20 cellular contexts compared by ENCODE assay signal in genomic region chr10:110344622-110345021, GRCh38. TPM values are rescaled to one million over a fixed set of nuclear protein-coding genes. Genes with fewer than 3 reads are reported as not detected.
DNase-seq lines count a peak whose midpoint lies in the region; TF ChIP-seq lines count a peak whose summit lies in the region.
"Had no signal": no experiment of that assay in that cellular context is flagged by ENCODE, and none has a peak within 500 bp of the region (broad histone marks: within the 10 kb centered on the region; RNA-seq: fewer than 3 reads in every experiment).

No MANE protein-coding gene starts in this region.

- TF ChIP-seq CTCF in esophagus muscularis mucosa (IDR thresholded peaks at IDR 0.05): no peak

- H3K4me3 ChIP-seq in esophagus muscularis mucosa: no peak overlapping the region
- H3K4me3 ChIP-seq: HAP-1, SJSA1, tibial artery had no signal

- no peak for TF ChIP-seq POLR2A in esophagus muscularis mucosa (IDR thresholded peaks at IDR 0.05; ENCODE audit: low read depth)

- H3K27me3 ChIP-seq in esophagus muscularis mucosa: no peaks in the 10 kb centered on the region
- H3K27me3 ChIP-seq: SJSA1 had no signal

- no peaks in the 10 kb centered on the region for H3K9me3 ChIP-seq in esophagus muscularis mucosa
- H3K9me3 ChIP-seq: HAP-1, SJSA1, tibial artery had no signal

- H3K4me1 ChIP-seq in esophagus muscularis mucosa: no peaks in the 10 kb centered on the region
- H3K4me1 ChIP-seq: HAP-1 had no signal

- TF ChIP-seq EP300 in Ishikawa (IDR thresholded peaks at IDR 0.05; ENCODE audit: borderline replicate concordance): no peak
- no peak for TF ChIP-seq EP300 in esophagus muscularis mucosa (IDR thresholded peaks at IDR 0.05)

- in situ Hi-C loops in ACHN (cut with HindIII; ENCODE audit: low pct_ligation_motif_present, low pct_unique_long_range_greater_than_20kb, low sequenced_read_pairs): no loop called here

- intact Hi-C loops in esophagus muscularis mucosa (cut with DNase I): no loop called here

- no peak for TF ChIP-seq RAD21 in Ishikawa (IDR thresholded peaks at IDR 0.05; ENCODE audit: low read depth)

- peak; percentile 8 for DNase-seq in DMS53 treated with DMSO at 0.1 percent for 48 hours (lab: John Stamatoyannopoulos, UW; ENCODE audit: unreplicated experiment)
- peak; percentile 23 for DNase-seq in NCI-H2171 (lab: John Stamatoyannopoulos, UW)
- peak; percentile 68 for DNase-seq in cerebellar cortex (ENCODE audit: low spot score)
- DNase-seq in ACHN: no peak
- no peak for DNase-seq in ureter (ENCODE audit: low spot score)
- no peak for DNase-seq in esophagus muscularis mucosa (ENCODE audit: extremely low spot score)
- DNase-seq: activated CD4-positive, alpha-beta T cell treated with anti-CD3 and anti-CD28 coated beads, Interleukin-2, amount 50 U/mL, for 48 hours; activated T-cell treated with anti-CD3 and anti-CD28 coated beads for 4 hours; central memory CD4-positive, alpha-beta T cell; foreskin melanocyte; natural killer cell; NCI-H510A treated with DMSO at 0.1 percent for 48 hours; posterior cingulate gyrus; stimulated activated CD4-positive, alpha-beta T cell treated with anti-CD3 and anti-CD28 coated beads, Interleukin-2, amount 100 ng/mL, for 24 hours; stimulated activated naive CD4-positive, alpha-beta T cell treated with Interleukin-2 at 50 U/mL for 16 hours; T-helper 2 cell; tibial artery had no signal

- no peaks in the 10 kb centered on the region for H3K36me3 ChIP-seq in esophagus muscularis mucosa
- H3K36me3 ChIP-seq: HAP-1, SJSA1, tibial artery had no signal

- 54% methylated on average over 2 of the region's 2 CpGs for WGBS in esophagus muscularis mucosa

- H3K27ac ChIP-seq in esophagus muscularis mucosa (replicated peaks in 1 of 4): no peak overlapping the region
- H3K27ac ChIP-seq: SJSA1, tibial artery had no signal

TF ChIP-seq in Ishikawa, 13 proteins besides CTCF, POLR2A, EP300 and RAD21:
- no peak for TF ChIP-seq CEBPB (IDR thresholded peaks at IDR 0.05)
- TF ChIP-seq TCF12 (IDR thresholded peaks at IDR 0.05; ENCODE audit: low read depth): 0 out of 2 replicates have a peak, but pooled peaks have one; percentile 39
- 0 out of 2 replicates have a peak, but pooled peaks have one; percentile 35 for TF ChIP-seq MAX (IDR thresholded peaks at IDR 0.05)
- peak; percentile 27; the same call in 1 of the 2 replicates for TF ChIP-seq NFIC (IDR thresholded peaks at IDR 0.05)
- TF ChIP-seq TEAD4 (IDR thresholded peaks at IDR 0.05): 0 out of 2 replicates have a peak, but pooled peaks have one; percentile 21
TF ChIP-seq in Ishikawa: peak in this region for 4.

RNA-seq across cellular contexts. Expression of gene SMNDC1, which starts 39.9 kb away (rescaled TPM):
- total RNA-seq in ureter (27.9 TPM), esophagus muscularis mucosa (10 to 100 TPM in 2 of 4 donors, 1 to 10 TPM in 2; 9.7 to 17.0 (median 13.1) TPM)

Comparison
In these comparisons a context has a peak if more than half of its experiments do, and no peak if none do; other contexts are left out.
1. DNase-seq: peak in DMS53 treated with DMSO at 0.1 percent for 48 hours (single experiment), NCI-H2171 (single experiment) and cerebellar cortex (single experiment); none in ACHN (single experiment), ureter (single experiment) and esophagus muscularis mucosa (single experiment).